In the genomic region with DNA sequence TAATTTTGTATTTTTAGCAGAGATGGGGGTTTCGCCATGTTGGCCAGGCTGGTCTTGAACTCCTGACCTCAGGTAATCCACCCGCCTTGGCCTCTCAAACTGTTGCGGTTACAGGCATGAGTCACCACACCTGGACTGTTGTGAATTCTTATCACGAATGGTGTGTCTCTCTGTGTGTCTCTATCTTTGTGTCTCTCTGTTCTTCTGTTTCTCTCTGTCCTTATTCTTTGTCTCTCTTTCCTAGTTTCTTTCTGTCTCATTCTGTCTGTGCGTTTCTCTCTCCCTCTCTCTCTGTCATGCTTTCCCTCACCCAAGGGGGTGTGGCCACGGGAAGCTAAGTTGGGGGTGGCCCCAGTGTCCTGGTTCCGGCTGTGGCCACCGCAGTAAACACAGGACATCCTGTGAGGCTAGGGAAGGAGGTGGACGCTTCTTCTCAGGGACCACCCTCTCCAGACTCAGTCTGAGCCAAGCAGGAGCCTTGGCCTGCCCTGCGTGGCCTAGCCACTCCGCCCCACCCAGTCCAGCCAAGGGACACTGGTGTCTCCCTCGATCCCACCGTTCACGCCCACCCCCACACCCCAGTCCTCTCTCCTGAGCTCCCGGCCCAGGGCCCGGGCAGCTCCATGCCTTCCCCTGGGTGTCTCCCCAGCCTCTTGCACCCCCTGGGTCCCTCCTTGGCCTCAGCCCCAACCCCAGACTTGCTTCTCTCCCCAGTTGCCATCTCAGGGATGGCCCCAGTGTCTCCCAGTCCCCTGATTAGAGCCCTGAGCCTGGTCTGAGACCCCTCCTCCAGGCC, we compare ENCODE assay signal across 9 cellular contexts. TPM values are rescaled to one million over a fixed set of nuclear protein-coding genes. Genes with fewer than 3 reads are reported as not detected.
DNase-seq lines count a peak whose midpoint lies in the region; ATAC-seq and TF ChIP-seq lines count a peak whose summit lies in the region.
"Had no signal": no experiment of that assay in that cellular context is flagged by ENCODE, and none has a peak within 500 bp of the region (broad histone marks: within the 10 kb centered on the region; RNA-seq: fewer than 3 reads in every experiment).

No MANE protein-coding gene starts in this region.

- no peak overlapping the region; the same call in 1 of the 2 replicates for H3K9ac ChIP-seq in OCI-LY1 (ENCODE audit: low read length)

- H3F3A ChIP-seq in DOHH2 (ENCODE audit: control insufficient read depth, insufficient read depth) = peaks cover 2% of the 10 kb centered on the region; the same call in 1 of the 2 replicates
- no peaks in the 10 kb centered on the region for H3F3A ChIP-seq in OCI-LY1 (ENCODE audit: insufficient read depth, low read length)

- H3K9me3 ChIP-seq in DOHH2 (ENCODE audit: control insufficient read depth, insufficient read depth, low read length) (no peaks in the 10 kb centered on the region), OCI-LY1 (ENCODE audit: low read length) (no peaks in the 10 kb centered on the region)

- DNase-seq in dorsolateral prefrontal cortex (no peak), RKO (ENCODE audit: low spot score) (no peak), NCI-H446 treated with DMSO at 0.1 percent for 48 hours (lab: John Stamatoyannopoulos, UW) (no peak)
- no peak for DNase-seq in natural killer cell treated with Interleukin-12 subunit alpha and Interleukin-12 subunit beta and Interleukin-15 and Interleukin-18, amount 100 ng/mL, for 72 hours (ENCODE audit: low spot score)
- no peak for DNase-seq in activated naive CD4-positive, alpha-beta T cell treated with anti-CD3 and anti-CD28 coated beads, Interleukin-2, amount 50 U/mL, for 72 hours (ENCODE audit: low spot score in 2 of 2)
- DNase-seq: activated B cell treated with CpG ODN at 0.5 μM for 24 hours had no signal

- no peak for TF ChIP-seq CTCF in DOHH2 (IDR thresholded peaks at IDR 0.05; ENCODE audit: low read depth, low read length, poor library complexity, severe bottlenecking)
- no peak for TF ChIP-seq CTCF in OCI-LY1 (IDR thresholded peaks at IDR 0.05; ENCODE audit: low read length)
- TF ChIP-seq CTCF in dorsolateral prefrontal cortex (IDR thresholded peaks at IDR 0.05 in 54 of 56, conservative IDR thresholded peaks at IDR 0.05 in 2 of 56; ENCODE audit: low read depth in 1 of 56, partially characterized antibody in 56 of 56) = no peak

- peak overlapping the region; percentile 21 for H3K4me3 ChIP-seq in DOHH2 (ENCODE audit: low read length)
- no peak overlapping the region for H3K4me3 ChIP-seq in OCI-LY1 (ENCODE audit: low read depth, low read length, poor library complexity, severe bottlenecking)
- H3K4me3 ChIP-seq in dorsolateral prefrontal cortex = no peak overlapping the region

- H3K9me2 ChIP-seq in DOHH2 (replicated peaks; ENCODE audit: control insufficient read depth, low read length) (no peaks in the 10 kb centered on the region), OCI-LY1 (ENCODE audit: low read depth, low read length) (no peaks in the 10 kb centered on the region)

- H3K27ac ChIP-seq in DOHH2 (ENCODE audit: low read depth, low read length) = peak overlapping the region; percentile 44
- H3K27ac ChIP-seq in OCI-LY1 (ENCODE audit: low read depth, low read length, poor library complexity, severe bottlenecking) = peak overlapping the region; percentile 74
- H3K27ac ChIP-seq in dorsolateral prefrontal cortex = peak overlapping the region in 37 of 59 donors; percentile 5 to 71 (median 46)

- no peaks in the 10 kb centered on the region for H3K9me3 Mint-ChIP-seq in natural killer cell treated with Interleukin-12 subunit alpha and Interleukin-12 subunit beta and Interleukin-15 and Interleukin-18, amount 100 ng/mL, for 72 hours
- no peaks in the 10 kb centered on the region for H3K9me3 Mint-ChIP-seq in activated naive CD4-positive, alpha-beta T cell treated with anti-CD3 and anti-CD28 coated beads, Interleukin-2, amount 50 U/mL, for 72 hours
- H3K9me3 Mint-ChIP-seq: activated B cell treated with CpG ODN at 0.5 μM for 24 hours had no signal

- intact Hi-C loops in dorsolateral prefrontal cortex (cut with DNase I) = loop anchor here in 1 of 2 donors (10.0 kb wide), 1 partner anchor 112 kb away; no protein-coding TSS in a partner anchor

- peaks cover 0 to 3% of the 10 kb centered on the region in 2 donors for H3K27me3 Mint-ChIP-seq in natural killer cell treated with Interleukin-12 subunit alpha and Interleukin-12 subunit beta and Interleukin-15 and Interleukin-18, amount 100 ng/mL, for 72 hours
- H3K27me3 Mint-ChIP-seq: activated B cell treated with CpG ODN at 0.5 μM for 24 hours had no signal

- H4K20me1 ChIP-seq in DOHH2 (ENCODE audit: control insufficient read depth, insufficient read depth, low read depth, low read length) (no peaks in the 10 kb centered on the region), OCI-LY1 (ENCODE audit: insufficient read depth, low read length) (no peaks in the 10 kb centered on the region)

- peaks cover 54% of the 10 kb centered on the region for H3K4me1 ChIP-seq in DOHH2 (ENCODE audit: control insufficient read depth, low read length)
- peaks cover 44% of the 10 kb centered on the region for H3K4me1 ChIP-seq in OCI-LY1 (ENCODE audit: insufficient read depth, low read length, severe bottlenecking)

- H3K36me3 ChIP-seq in DOHH2 (ENCODE audit: control insufficient read depth, low read length) = peaks cover under 1% of the 10 kb centered on the region; the same call in 1 of the 2 replicates
- H3K36me3 ChIP-seq in OCI-LY1 (ENCODE audit: insufficient read depth, low read length) = no peaks in the 10 kb centered on the region

- H3K79me2 ChIP-seq in DOHH2 (ENCODE audit: control insufficient read depth, low read length) (no peaks in the 10 kb centered on the region), OCI-LY1 (ENCODE audit: insufficient read depth, low read length) (no peaks in the 10 kb centered on the region)

- H3K36me3 Mint-ChIP-seq in natural killer cell treated with Interleukin-12 subunit alpha and Interleukin-12 subunit beta and Interleukin-15 and Interleukin-18, amount 100 ng/mL, for 72 hours = no peaks in the 10 kb centered on the region
- peaks cover 0 to under 1% of the 10 kb centered on the region in 2 donors for H3K36me3 Mint-ChIP-seq in activated naive CD4-positive, alpha-beta T cell treated with anti-CD3 and anti-CD28 coated beads, Interleukin-2, amount 50 U/mL, for 72 hours

- peak; percentile 17 to 45 for ATAC-seq in natural killer cell treated with Interleukin-12 subunit alpha and Interleukin-12 subunit beta and Interleukin-15 and Interleukin-18, amount 100 ng/mL, for 72 hours
- no peak for ATAC-seq in activated naive CD4-positive, alpha-beta T cell treated with anti-CD3 and anti-CD28 coated beads, Interleukin-2, amount 50 U/mL, for 72 hours
- no peak for ATAC-seq in GM19463 (IDR thresholded peaks at IDR 0.05; ENCODE audit: unreplicated experiment)

- H3K4me1 Mint-ChIP-seq in natural killer cell treated with Interleukin-12 subunit alpha and Interleukin-12 subunit beta and Interleukin-15 and Interleukin-18, amount 100 ng/mL, for 72 hours (ENCODE audit: low read depth in 2 of 2) = peaks cover 42 to 51% of the 10 kb centered on the region in 2 donors

- H3K4me3 Mint-ChIP-seq in natural killer cell treated with Interleukin-12 subunit alpha and Interleukin-12 subunit beta and Interleukin-15 and Interleukin-18, amount 100 ng/mL, for 72 hours = peak overlapping the region; percentile 60
- H3K4me3 Mint-ChIP-seq: activated B cell treated with CpG ODN at 0.5 μM for 24 hours had no signal

- peak overlapping the region; percentile 54 for H3K4me2 ChIP-seq in DOHH2 (ENCODE audit: low read length)
- no peak overlapping the region for H3K4me2 ChIP-seq in OCI-LY1 (ENCODE audit: low read length)

- H2AFZ ChIP-seq in OCI-LY1 (ENCODE audit: low read length) = no peak overlapping the region

- peak overlapping the region; percentile 47 to 64 for H3K27ac Mint-ChIP-seq in natural killer cell treated with Interleukin-12 subunit alpha and Interleukin-12 subunit beta and Interleukin-15 and Interleukin-18, amount 100 ng/mL, for 72 hours
- peak overlapping the region in 1 of 2 donors; percentile 93 for H3K27ac Mint-ChIP-seq in activated naive CD4-positive, alpha-beta T cell treated with anti-CD3 and anti-CD28 coated beads, Interleukin-2, amount 50 U/mL, for 72 hours
- H3K27ac Mint-ChIP-seq: activated B cell treated with CpG ODN at 0.5 μM for 24 hours had no signal

- H3K27me3 ChIP-seq in DOHH2 (ENCODE audit: control insufficient read depth, low read length) (no peaks in the 10 kb centered on the region), OCI-LY1 (ENCODE audit: insufficient read depth, low read length) (no peaks in the 10 kb centered on the region), dorsolateral prefrontal cortex (peaks cover 0 to 6% (median 0%) of the 10 kb centered on the region in 45 donors)

RNA-seq across cellular contexts. Expression of gene PRX, which starts 3.9 kb away (rescaled TPM):
- 10 to 100 TPM in 4 of 120 experiments, 1 to 10 TPM in 116; 1.7 to 19.0 (median 5.1) TPM for total RNA-seq in dorsolateral prefrontal cortex
- under 1 TPM; 0.48 to 0.78 TPM for total RNA-seq in natural killer cell treated with Interleukin-12 subunit alpha and Interleukin-12 subunit beta and Interleukin-15 and Interleukin-18, amount 100 ng/mL, for 72 hours
- total RNA-seq in activated naive CD4-positive, alpha-beta T cell treated with anti-CD3 and anti-CD28 coated beads, Interleukin-2, amount 50 U/mL, for 72 hours = 1 to 10 TPM in 1 of 2 donors, under 1 TPM in 1; 0.77 to 1.6 TPM

RNA-seq across cellular contexts. Expression of gene SERTAD1, which starts 8.7 kb away (rescaled TPM):
- total RNA-seq in dorsolateral prefrontal cortex = 10 to 100 TPM in 13 of 120 experiments, 1 to 10 TPM in 107; 2.3 to 23.0 (median 5.5) TPM
- 10 to 100 TPM; 11.2 to 21.5 TPM for total RNA-seq in natural killer cell treated with Interleukin-12 subunit alpha and Interleukin-12 subunit beta and Interleukin-15 and Interleukin-18, amount 100 ng/mL, for 72 hours
- total RNA-seq in activated naive CD4-positive, alpha-beta T cell treated with anti-CD3 and anti-CD28 coated beads, Interleukin-2, amount 50 U/mL, for 72 hours = 10 to 100 TPM; 13.8 to 17.9 TPM

RNA-seq across cellular contexts. Expression of gene SERTAD3, which starts 27.0 kb away (rescaled TPM):
- total RNA-seq in dorsolateral prefrontal cortex = 10 to 100 TPM in 59 of 120 experiments, 1 to 10 TPM in 61; 3.5 to 29.8 (median 9.8) TPM
- total RNA-seq in natural killer cell treated with Interleukin-12 subunit alpha and Interleukin-12 subunit beta and Interleukin-15 and Interleukin-18, amount 100 ng/mL, for 72 hours = 10 to 100 TPM; 12.8 to 13.2 TPM
- total RNA-seq in activated naive CD4-positive, alpha-beta T cell treated with anti-CD3 and anti-CD28 coated beads, Interleukin-2, amount 50 U/mL, for 72 hours = 10 to 100 TPM; 14.3 to 23.4 TPM

RNA-seq across cellular contexts. Expression of gene HIPK4, which starts 27.1 kb away (rescaled TPM):
- total RNA-seq in dorsolateral prefrontal cortex = under 1 TPM in 5 of 120 experiments, not detected in 115; 0.18 to 0.45 (median 0.22) TPM
- not detected for total RNA-seq in natural killer cell treated with Interleukin-12 subunit alpha and Interleukin-12 subunit beta and Interleukin-15 and Interleukin-18, amount 100 ng/mL, for 72 hours
- total RNA-seq in activated naive CD4-positive, alpha-beta T cell treated with anti-CD3 and anti-CD28 coated beads, Interleukin-2, amount 50 U/mL, for 72 hours = not detected

RNA-seq across cellular contexts. Expression of gene BLVRB, which starts 48.4 kb away (rescaled TPM):
- 10 to 100 TPM; 22.5 to 59.4 (median 36.1) TPM for total RNA-seq in dorsolateral prefrontal cortex
- total RNA-seq in natural killer cell treated with Interleukin-12 subunit alpha and Interleukin-12 subunit beta and Interleukin-15 and Interleukin-18, amount 100 ng/mL, for 72 hours = 1 to 10 TPM; 4.6 to 5.3 TPM
- total RNA-seq in activated naive CD4-positive, alpha-beta T cell treated with anti-CD3 and anti-CD28 coated beads, Interleukin-2, amount 50 U/mL, for 72 hours = 10 to 100 TPM; 39.7 to 52.2 TPM

Comparison
In these comparisons a context has a peak if more than half of its experiments do, and no peak if none do; other contexts are left out.
1. ATAC-seq: peak in natural killer cell treated with Interleukin-12 subunit alpha and Interleukin-12 subunit beta and Interleukin-15 and Interleukin-18, amount 100 ng/mL, for 72 hours (2 of 2); none in activated naive CD4-positive, alpha-beta T cell treated with anti-CD3 and anti-CD28 coated beads, Interleukin-2, amount 50 U/mL, for 72 hours (0 of 2) and GM19463 (single experiment).
2. Peak in every context shown above with its lines, with median percentiles within 50 percentile points of each other: H3K27ac ChIP-seq.